Comparison of ENCODE assay signal across 11 cellular contexts in the genomic region with DNA sequence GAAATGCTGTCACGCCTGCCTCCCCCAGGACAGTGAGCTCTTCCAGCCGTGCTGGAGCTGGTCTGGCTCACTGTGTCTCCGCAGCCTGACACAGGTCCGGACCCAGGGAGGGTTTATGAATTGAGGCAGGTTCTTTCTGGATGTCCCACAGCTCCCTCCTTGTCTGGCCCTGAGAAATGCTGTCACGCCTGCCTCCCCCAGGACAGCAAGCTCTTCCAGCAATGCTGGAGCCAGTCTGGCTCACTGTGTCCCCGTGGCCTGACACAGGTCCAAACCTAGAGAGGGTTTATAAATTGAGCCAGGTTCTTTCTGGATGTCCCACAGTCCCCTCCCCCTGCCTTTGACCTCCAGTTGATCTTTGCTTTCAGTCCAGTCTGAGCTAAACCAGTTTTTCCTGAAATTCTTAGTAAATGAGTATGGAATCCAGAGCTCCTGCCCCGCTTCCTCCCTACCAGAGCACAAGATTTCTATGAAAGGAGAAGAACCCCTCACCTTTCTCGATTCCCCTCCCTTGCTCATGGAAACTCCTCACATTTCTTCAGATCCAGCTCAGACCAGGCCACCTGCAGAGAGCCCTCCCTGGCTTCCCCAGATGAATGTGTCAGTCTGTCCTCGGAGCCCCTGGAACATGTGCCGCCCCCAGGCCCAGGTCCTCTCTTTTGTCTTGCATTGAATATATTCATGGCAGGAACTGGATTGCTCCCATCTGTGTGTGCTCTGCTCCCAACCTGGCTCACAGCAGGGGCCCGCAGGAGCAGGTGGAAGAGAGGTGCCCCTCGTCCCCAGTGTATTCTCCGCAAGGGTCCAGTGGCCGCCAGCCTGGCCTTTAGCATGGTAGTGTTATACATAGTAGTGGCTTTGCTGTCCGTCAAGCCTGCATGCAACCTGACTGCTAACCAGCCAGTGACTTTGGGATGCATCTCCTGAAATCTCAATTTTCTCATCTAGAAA.
A peak's percentile ranks its signal among the peaks of the same experiment; 100 is the strongest.
DNase-seq lines count a peak whose midpoint lies in the region; ATAC-seq and TF ChIP-seq lines count a peak whose summit lies in the region.
"Had no signal": no experiment of that assay in that cellular context is flagged by ENCODE, and none has a peak within 500 bp of the region (broad histone marks: within the 10 kb centered on the region; RNA-seq: fewer than 3 reads in every experiment).

No MANE protein-coding gene starts in this region.

- no peak for TF ChIP-seq CTCF in lung (IDR thresholded peaks at IDR 0.05; ENCODE audit: control extremely low read depth, extremely low read depth)

- H3K4me3 ChIP-seq in lung (no peak overlapping the region), aorta (ENCODE audit: low read length in 2 of 2) (no peak overlapping the region)
- H3K4me3 ChIP-seq: skin epidermis had no signal

- H3K4me1 ChIP-seq in lung (ENCODE audit: control insufficient read depth in 2 of 2, insufficient read depth in 2 of 2, low read length in 2 of 2) (no peaks in the 10 kb centered on the region), aorta (ENCODE audit: control insufficient read depth in 1 of 2, insufficient read depth in 2 of 2, low read length in 2 of 2) (no peaks in the 10 kb centered on the region)

- H3K27ac ChIP-seq in lung (ENCODE audit: low read depth in 1 of 2, low read length in 1 of 2) (peak overlapping the region in 1 of 2 donors; percentile 21), aorta (ENCODE audit: low read depth in 1 of 2, low read length in 2 of 2) (no peak overlapping the region)

- DNase-seq in Right ventricle myocardium inferior (ENCODE audit: missing footprints) = no peak
- no peak for DNase-seq in cardiac septum (ENCODE audit: low spot score)
- DNase-seq in lung (ENCODE audit: low spot score) = peak; percentile 51
- no peak for DNase-seq in aorta
- no peak for DNase-seq in putamen (ENCODE audit: low spot score)
- DNase-seq: activated effector memory CD4-positive, alpha-beta T cell treated with anti-CD3 and anti-CD28 coated beads, Interleukin-2, amount 50 U/mL, for 16 hours; OCI-M1 had no signal

- intact Hi-C loops in Right ventricle myocardium inferior (cut with DNase I) (loop anchor here (5.0 kb wide), 1 partner anchor 95 kb away; no protein-coding TSS in a partner anchor), cardiac septum (cut with DNase I) (no loop called here), aorta (cut with DNase I) (no loop called here)

- H3K36me3 ChIP-seq in lung (ENCODE audit: control insufficient read depth in 2 of 2, insufficient read depth in 2 of 2, low read length in 2 of 2) = no peaks in the 10 kb centered on the region
- H3K36me3 ChIP-seq in aorta (ENCODE audit: control insufficient read depth in 1 of 2, insufficient read depth in 2 of 2, low read length in 1 of 2) = no peaks in the 10 kb centered on the region

- H3K9me3 ChIP-seq in lung (ENCODE audit: control insufficient read depth in 2 of 2, insufficient read depth in 1 of 2, low read length in 1 of 2) (no peaks in the 10 kb centered on the region), aorta (ENCODE audit: control insufficient read depth, low read length) (no peaks in the 10 kb centered on the region)

- 73 to 81% methylated on average over 15 of the region's 15 CpGs for WGBS in lung, 2 donors
- 52% methylated on average over 15 of the region's 15 CpGs for WGBS in aorta, 2 donors

- no peaks in the 10 kb centered on the region for H3K27me3 ChIP-seq in lung (ENCODE audit: control insufficient read depth, insufficient read depth)
- no peaks in the 10 kb centered on the region for H3K27me3 ChIP-seq in aorta (ENCODE audit: control insufficient read depth in 1 of 2, insufficient read depth in 2 of 2, low read length in 1 of 2)

- ATAC-seq in Right ventricle myocardium inferior = peak; percentile 79
- ATAC-seq in esophagus mucosa = peak; percentile 43
- ATAC-seq in lung (ENCODE audit: insufficient read depth, low FRiP score) = no peak
- peak; percentile 42 for ATAC-seq in aorta (ENCODE audit: low FRiP score)
- ATAC-seq in GM18873 (IDR thresholded peaks at IDR 0.05; ENCODE audit: low FRiP score, unreplicated experiment) = no peak
- no peak for ATAC-seq in GM21515 (IDR thresholded peaks at IDR 0.05; ENCODE audit: unreplicated experiment)

Comparison
In these comparisons a context has a peak if more than half of its experiments do, and no peak if none do; other contexts are left out.
1. ATAC-seq: peak in Right ventricle myocardium inferior (single experiment), esophagus mucosa (single experiment) and aorta (single experiment); none in lung (single experiment), GM18873 (single experiment) and GM21515 (single experiment).